Comparison of ENCODE assay signal across 24 cellular contexts in genomic region chr11:33965032-33965431, GRCh38.
"Had no signal": no experiment of that assay in that cellular context is flagged by ENCODE, and none has a peak within 500 bp of the region (broad histone marks: within the 10 kb centered on the region; RNA-seq: fewer than 3 reads in every experiment).

No MANE protein-coding gene starts in this region.

- ATAC-seq: HepG2, Panc1, PC-3, Right ventricle myocardium inferior, SK-N-SH treated with all-trans-retinoic acid at 6 μM for 48 hours, T-helper 17 cell had no signal

- DNase-seq: IMR-90; Kasumi-1; MM.1S; NCI-H1092 treated with DMSO at 0.1 percent for 48 hours; NCI-H1436 treated with DMSO at 0.1 percent for 48 hours; NCI-H1694; NCI-H187 treated with DMSO at 0.1 percent for 48 hours; NCI-H2171; NCI-H226; NCI-H446; NCI-H510A; NCI-H524 treated with DMSO at 0.1 percent for 48 hours; NCI-H748 treated with DMSO at 0.1 percent for 48 hours; NK-92 treated with Interleukin-12 subunit alpha and Interleukin-12 subunit beta, amount 100 ng/mL, for 24 hours; PC-3; SHP77 treated with DMSO at 0.1 percent for 48 hours; SJCRH30; T-helper 1 cell; T-helper 17 cell had no signal

- H3K27ac Mint-ChIP-seq: T-helper 17 cell; T-helper 2 cell treated with Interferon-gamma antibody and Interleukin-4, amounts not matched to agents 5 μg/mL and 100 μg/mL, for 36 hours had no signal

- H3K4me3 Mint-ChIP-seq: T-helper 17 cell; T-helper 2 cell treated with Interferon-gamma antibody and Interleukin-4, amounts not matched to agents 5 μg/mL and 100 μg/mL, for 36 hours had no signal

- H3K9me3 Mint-ChIP-seq: T-helper 2 cell treated with Interferon-gamma antibody and Interleukin-4, amounts not matched to agents 5 μg/mL and 100 μg/mL, for 36 hours had no signal
